In genomic region chr19:29964171-29964570, GRCh38 we compare ENCODE assay signal across 18 cellular contexts. TPM values are rescaled to one million over a fixed set of nuclear protein-coding genes. Genes with fewer than 3 reads are reported as not detected.
DNase-seq lines count a peak whose midpoint lies in the region; ATAC-seq and TF ChIP-seq lines count a peak whose summit lies in the region.
"Had no signal": no experiment of that assay in that cellular context is flagged by ENCODE, and none has a peak within 500 bp of the region (broad histone marks: within the 10 kb centered on the region; RNA-seq: fewer than 3 reads in every experiment).

No MANE protein-coding gene starts in this region.

- peak overlapping the region; percentile 6 for H3K4me3 Mint-ChIP-seq in activated naive CD4-positive, alpha-beta T cell treated with anti-CD3 and anti-CD28 coated beads, Interleukin-2, amount 50 U/mL, for 24 hours
- peak overlapping the region; percentile 11 for H3K4me3 Mint-ChIP-seq in activated T-helper 17 cell treated with anti-CD3 and anti-CD28 coated beads, Interleukin-2, amount 50 U/mL, for 72 hours
- H3K4me3 Mint-ChIP-seq in stimulated activated effector memory CD8-positive, alpha-beta T cell treated with anti-CD3 and anti-CD28 coated beads, Interleukin-12 subunit alpha, Interleukin-12 subunit beta, amount 100 ng/mL, for 72 hours = no peak overlapping the region
- H3K4me3 Mint-ChIP-seq: brain, type B pancreatic cell had no signal

- H3K9me3 Mint-ChIP-seq in activated naive CD4-positive, alpha-beta T cell treated with anti-CD3 and anti-CD28 coated beads, Interleukin-2, amount 50 U/mL, for 24 hours = no peaks in the 10 kb centered on the region
- H3K9me3 Mint-ChIP-seq in activated T-helper 17 cell treated with anti-CD3 and anti-CD28 coated beads, Interleukin-2, amount 50 U/mL, for 72 hours = peaks cover 4% of the 10 kb centered on the region
- H3K9me3 Mint-ChIP-seq in stimulated activated effector memory CD8-positive, alpha-beta T cell treated with anti-CD3 and anti-CD28 coated beads, Interleukin-12 subunit alpha, Interleukin-12 subunit beta, amount 100 ng/mL, for 72 hours = peaks cover 3% of the 10 kb centered on the region
- H3K9me3 Mint-ChIP-seq: effector memory CD8-positive, alpha-beta T cell; immature natural killer cell; type B pancreatic cell had no signal

- H3K27me3 Mint-ChIP-seq in activated naive CD4-positive, alpha-beta T cell treated with anti-CD3 and anti-CD28 coated beads, Interleukin-2, amount 50 U/mL, for 24 hours = no peaks in the 10 kb centered on the region
- H3K27me3 Mint-ChIP-seq in activated T-helper 17 cell treated with anti-CD3 and anti-CD28 coated beads, Interleukin-2, amount 50 U/mL, for 72 hours = no peaks in the 10 kb centered on the region
- H3K27me3 Mint-ChIP-seq: brain; CD8-positive, alpha-beta memory T cell; effector memory CD8-positive, alpha-beta T cell; type B pancreatic cell had no signal

- ATAC-seq in activated T-helper 17 cell treated with anti-CD3 and anti-CD28 coated beads, Interleukin-2, amount 50 U/mL, for 72 hours (replicated peaks) = no peak
- no peak for ATAC-seq in stimulated activated effector memory CD8-positive, alpha-beta T cell treated with anti-CD3 and anti-CD28 coated beads, Interleukin-12 subunit alpha, Interleukin-12 subunit beta, amount 100 ng/mL, for 72 hours
- ATAC-seq: effector memory CD8-positive, alpha-beta T cell had no signal

- DNase-seq in activated naive CD4-positive, alpha-beta T cell (lab: John Stamatoyannopoulos, UW) = no peak
- DNase-seq in fibroblast of villous mesenchyme (ENCODE audit: low read depth) = peak; percentile 82
- DNase-seq in stimulated activated effector memory CD8-positive, alpha-beta T cell treated with anti-CD3 and anti-CD28 coated beads, Interleukin-12 subunit alpha, Interleukin-12 subunit beta, amount 100 ng/mL, for 72 hours (ENCODE audit: low spot score in 2 of 2) = no peak
- DNase-seq in stimulated activated CD4-positive, alpha-beta T cell treated with anti-CD3 and anti-CD28 coated beads, Interleukin-12 subunit alpha, Interleukin-12 subunit beta, amount 100 ng/mL, for 4 hours = no peak
- no peak for DNase-seq in DMS53 treated with DMSO at 0.1 percent for 48 hours (lab: John Stamatoyannopoulos, UW; ENCODE audit: unreplicated experiment)
- DNase-seq in dermis blood vessel endothelial cell = no peak
- DNase-seq: 8988T; activated effector memory CD4-positive, alpha-beta T cell treated with anti-CD3 and anti-CD28 coated beads, Interleukin-2, amount 50 U/mL, for 16 hours; CD8-positive, alpha-beta memory T cell; effector memory CD8-positive, alpha-beta T cell; EL; immature natural killer cell; mesendoderm; occipital lobe had no signal

- no peak overlapping the region for H3K4me3 ChIP-seq in fibroblast of villous mesenchyme (ENCODE audit: low read depth, low read length)

- H3K4me1 Mint-ChIP-seq in activated naive CD4-positive, alpha-beta T cell treated with anti-CD3 and anti-CD28 coated beads, Interleukin-2, amount 50 U/mL, for 24 hours = peaks cover 89% of the 10 kb centered on the region
- peaks cover 48% of the 10 kb centered on the region for H3K4me1 Mint-ChIP-seq in activated T-helper 17 cell treated with anti-CD3 and anti-CD28 coated beads, Interleukin-2, amount 50 U/mL, for 72 hours
- peaks cover 77% of the 10 kb centered on the region for H3K4me1 Mint-ChIP-seq in stimulated activated effector memory CD8-positive, alpha-beta T cell treated with anti-CD3 and anti-CD28 coated beads, Interleukin-12 subunit alpha, Interleukin-12 subunit beta, amount 100 ng/mL, for 72 hours

- no peak overlapping the region for H3K27ac Mint-ChIP-seq in activated naive CD4-positive, alpha-beta T cell treated with anti-CD3 and anti-CD28 coated beads, Interleukin-2, amount 50 U/mL, for 24 hours
- H3K27ac Mint-ChIP-seq in activated T-helper 17 cell treated with anti-CD3 and anti-CD28 coated beads, Interleukin-2, amount 50 U/mL, for 72 hours = peak overlapping the region; percentile 61
- H3K27ac Mint-ChIP-seq in stimulated activated effector memory CD8-positive, alpha-beta T cell treated with anti-CD3 and anti-CD28 coated beads, Interleukin-12 subunit alpha, Interleukin-12 subunit beta, amount 100 ng/mL, for 72 hours = peak overlapping the region; percentile 52
- H3K27ac Mint-ChIP-seq: type B pancreatic cell had no signal

- no peak for TF ChIP-seq CTCF in fibroblast of villous mesenchyme (IDR thresholded peaks at IDR 0.05; ENCODE audit: insufficient read depth, low read depth, low read length)

- H3K36me3 Mint-ChIP-seq in activated naive CD4-positive, alpha-beta T cell treated with anti-CD3 and anti-CD28 coated beads, Interleukin-2, amount 50 U/mL, for 24 hours = peaks cover 7% of the 10 kb centered on the region
- H3K36me3 Mint-ChIP-seq in activated T-helper 17 cell treated with anti-CD3 and anti-CD28 coated beads, Interleukin-2, amount 50 U/mL, for 72 hours (ENCODE audit: low read depth) = peaks cover 23% of the 10 kb centered on the region
- H3K36me3 Mint-ChIP-seq in stimulated activated effector memory CD8-positive, alpha-beta T cell treated with anti-CD3 and anti-CD28 coated beads, Interleukin-12 subunit alpha, Interleukin-12 subunit beta, amount 100 ng/mL, for 72 hours = peaks cover 12% of the 10 kb centered on the region
- H3K36me3 Mint-ChIP-seq: immature natural killer cell had no signal

RNA-seq across cellular contexts. Expression of gene URI1, which starts 22.1 kb away (rescaled TPM):
- total RNA-seq in activated T-helper 17 cell treated with anti-CD3 and anti-CD28 coated beads, Interleukin-2, amount 50 U/mL, for 72 hours = 10 to 100 TPM; 61.8 to 72.8 TPM
- total RNA-seq in fibroblast of villous mesenchyme (54.4 and 60.9 TPM in 2 replicates), dermis blood vessel endothelial cell (37.3 and 44.7 TPM in 2 replicates)
